9 cellular contexts compared by ENCODE assay signal in the genomic region with DNA sequence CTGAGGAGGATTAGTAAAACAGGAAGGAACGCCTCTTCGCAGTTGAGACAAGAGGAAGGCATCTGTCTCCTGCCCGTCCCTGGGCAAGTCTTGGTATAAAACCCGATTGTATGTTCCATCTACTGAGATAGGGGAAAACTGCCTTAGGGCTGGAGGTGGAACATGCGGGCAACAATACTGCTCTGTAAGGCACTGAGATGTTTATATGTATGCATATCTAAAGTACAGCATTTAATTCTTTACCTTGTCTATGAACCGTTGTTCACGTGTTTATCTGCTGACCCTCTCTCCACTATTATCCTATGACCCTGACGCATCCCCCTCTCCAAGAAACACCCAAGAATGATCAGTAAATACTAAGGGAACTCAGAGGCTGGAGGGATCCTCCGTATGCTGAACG. TPM values are rescaled to one million over a fixed set of nuclear protein-coding genes. Genes with fewer than 3 reads are reported as not detected.
DNase-seq lines count a peak whose midpoint lies in the region; ATAC-seq and TF ChIP-seq lines count a peak whose summit lies in the region.
"Had no signal": no experiment of that assay in that cellular context is flagged by ENCODE, and none has a peak within 500 bp of the region (broad histone marks: within the 10 kb centered on the region; RNA-seq: fewer than 3 reads in every experiment).

No MANE protein-coding gene starts in this region.

- peaks cover 17 to 19% (median 17%) of the 10 kb centered on the region in 3 donors for H3K4me1 Mint-ChIP-seq in IgD-negative memory B cell

- WGBS in mesendoderm (ENCODE audit: extremely low coverage, insufficient coverage, low lambda C conversion rate), result no CpG with 5 or more reads among the region's 10 CpGs

- ATAC-seq in HG03565 (IDR thresholded peaks at IDR 0.05; ENCODE audit: unreplicated experiment), result no peak
- no peak for ATAC-seq in HG02840 (IDR thresholded peaks at IDR 0.05; ENCODE audit: low FRiP score, unreplicated experiment)

- no peaks in the 10 kb centered on the region for H3K9me3 ChIP-seq in adipocyte (ENCODE audit: control insufficient read depth, low read length)

- H3K79me2 ChIP-seq in mesendoderm (ENCODE audit: control insufficient read depth, insufficient read depth, low read length), result peaks cover 17% of the 10 kb centered on the region

- no peak overlapping the region for H2BK120ac ChIP-seq in mesendoderm (ENCODE audit: low read depth, low read length)

- no peak overlapping the region for H2AK5ac ChIP-seq in mesendoderm (ENCODE audit: low read length)

- no peak for TF ChIP-seq CTCF in 22Rv1 (IDR thresholded peaks at IDR 0.05)

- H3K27ac ChIP-seq in 22Rv1, result peak overlapping the region; percentile 73
- H3K27ac ChIP-seq in mesendoderm (ENCODE audit: low read depth, low read length), result no peak overlapping the region

- DNase-seq in adipocyte (ENCODE audit: low read depth) (no peak), mesendoderm (no peak), ureter (ENCODE audit: low spot score) (no peak)
- no peak for DNase-seq in activated CD4-positive, alpha-beta T cell treated with anti-CD3 and anti-CD28 coated beads for 48 hours

- no peaks in the 10 kb centered on the region for H3K27me3 Mint-ChIP-seq in IgD-negative memory B cell

- H3K9me3 Mint-ChIP-seq in IgD-negative memory B cell, result no peaks in the 10 kb centered on the region

- H3K79me1 ChIP-seq in mesendoderm (ENCODE audit: low read length), result peaks cover 14% of the 10 kb centered on the region

- H3K18ac ChIP-seq in mesendoderm (ENCODE audit: low read length), result no peak overlapping the region

- H3K4ac ChIP-seq in mesendoderm (ENCODE audit: low read depth, low read length), result no peak overlapping the region

- H3K27me3 ChIP-seq in adipocyte (replicated peaks; ENCODE audit: control insufficient read depth, insufficient read depth, low read length), result no peaks in the 10 kb centered on the region
- H3K27me3 ChIP-seq in mesendoderm (ENCODE audit: insufficient read depth, low read length, poor library complexity), result no peaks in the 10 kb centered on the region

- H2BK15ac ChIP-seq in mesendoderm (replicated peaks; ENCODE audit: low read depth), result no peak overlapping the region

- H3K4me3 ChIP-seq in adipocyte (ENCODE audit: low read length), result peak overlapping the region; percentile 97
- H3K4me3 ChIP-seq in mesendoderm (ENCODE audit: low read length), result no peak overlapping the region

- H3K36me3 ChIP-seq in adipocyte (ENCODE audit: control insufficient read depth, insufficient read depth, low read length, severe bottlenecking) (peaks cover 21% of the 10 kb centered on the region), mesendoderm (ENCODE audit: control insufficient read depth, insufficient read depth, low read length) (peaks cover 11% of the 10 kb centered on the region)

- H3K4me3 Mint-ChIP-seq in IgD-negative memory B cell, result peak overlapping the region; percentile 81 to 97 (median 94)

- H3K36me3 Mint-ChIP-seq in IgD-negative memory B cell, result peaks cover 11% of the 10 kb centered on the region

- peak overlapping the region; percentile 78 for H3K56ac ChIP-seq in mesendoderm (ENCODE audit: low read length)

- peak overlapping the region; percentile 66 to 95 (median 78) for H3K27ac Mint-ChIP-seq in IgD-negative memory B cell

- H3K23ac ChIP-seq in mesendoderm (ENCODE audit: low read length), result no peak overlapping the region

- no peak overlapping the region for H4K8ac ChIP-seq in mesendoderm (ENCODE audit: low read depth, low read length)

- H3K4me1 ChIP-seq in adipocyte (ENCODE audit: control insufficient read depth, insufficient read depth, low read length) (peaks cover 14% of the 10 kb centered on the region), mesendoderm (ENCODE audit: control insufficient read depth, low read depth, low read length) (no peaks in the 10 kb centered on the region)

- no peak overlapping the region for H3K4me2 ChIP-seq in mesendoderm (ENCODE audit: low read length)

- H3K9ac ChIP-seq in adipocyte (ENCODE audit: low read length) (peak overlapping the region; percentile 96), mesendoderm (ENCODE audit: low read length) (peak overlapping the region; percentile 66)

- H2BK5ac ChIP-seq in mesendoderm (ENCODE audit: low read length), result no peak overlapping the region

- no peak overlapping the region for H4K5ac ChIP-seq in mesendoderm (ENCODE audit: low read length)

RNA-seq across cellular contexts. Expression of a gene that starts 0.7 kb away (rescaled TPM):
- 56.8 TPM for polyA plus RNA-seq in IgD-negative memory B cell
- 131 TPM for polyA plus RNA-seq in mesendoderm (2013, experiment 1 of 2)
- polyA plus RNA-seq in mesendoderm (2013, experiment 2 of 2), result 137 TPM
- total RNA-seq in ureter, result 64.9 TPM

RNA-seq across cellular contexts. Expression of a gene that starts 18.8 kb away (rescaled TPM):
- polyA plus RNA-seq in IgD-negative memory B cell, result 1.5 TPM
- polyA plus RNA-seq in mesendoderm (2013, experiment 1 of 2), result 2.2 TPM
- 2.4 TPM for polyA plus RNA-seq in mesendoderm (2013, experiment 2 of 2)
- total RNA-seq in ureter, result not detected

RNA-seq across cellular contexts. Expression of a gene that starts 34.5 kb away (rescaled TPM):
- 111 TPM for polyA plus RNA-seq in IgD-negative memory B cell
- 89.8 TPM for polyA plus RNA-seq in mesendoderm (2013, experiment 1 of 2)
- polyA plus RNA-seq in mesendoderm (2013, experiment 2 of 2), result 88.7 TPM
- 121 TPM for total RNA-seq in ureter

RNA-seq across cellular contexts. Expression of a gene that starts 35.0 kb away (rescaled TPM):
- polyA plus RNA-seq in IgD-negative memory B cell, result not detected
- 5.9 TPM for polyA plus RNA-seq in mesendoderm (2013, experiment 1 of 2)
- polyA plus RNA-seq in mesendoderm (2013, experiment 2 of 2), result 7.0 TPM
- not detected for total RNA-seq in ureter
- total RNA-seq: pulmonary artery endothelial cell had no signal

RNA-seq across cellular contexts. Expression of a gene that starts 44.2 kb away (rescaled TPM):
- polyA plus RNA-seq in IgD-negative memory B cell, result 2,255 TPM
- 4,239 TPM for polyA plus RNA-seq in mesendoderm (2013, experiment 1 of 2)
- 4,455 TPM for polyA plus RNA-seq in mesendoderm (2013, experiment 2 of 2)
- total RNA-seq in ureter, result 2,118 TPM
